Comparison of ENCODE assay signal across 2 cellular contexts in the genomic region with DNA sequence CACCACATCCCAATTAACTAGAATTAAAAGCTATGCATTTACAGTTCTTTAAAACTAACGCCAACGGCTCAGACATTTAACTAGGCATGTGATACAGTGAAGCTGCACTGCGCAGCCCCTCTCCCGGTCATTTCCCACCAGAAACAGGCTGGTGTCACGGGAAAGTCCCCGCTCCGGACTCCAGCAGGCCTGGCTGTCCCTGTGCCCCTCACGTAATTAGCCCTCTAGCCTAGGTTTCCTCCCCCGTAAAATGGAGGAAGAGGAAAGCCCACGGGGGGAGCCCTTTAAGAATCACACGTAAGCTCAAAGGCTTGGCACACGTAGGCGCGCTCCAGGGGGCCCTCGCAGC.
TF ChIP-seq lines count a peak whose summit lies in the region.

No MANE protein-coding gene starts in this region.

TF ChIP-seq in IMR-90, 13 proteins besides CTCF, POLR2A, EP300 and RAD21:
- TF ChIP-seq MAFK (IDR thresholded peaks at IDR 0.05; ENCODE audit: low read depth, low read length), result no peak
- no peak for TF ChIP-seq SMC3 (IDR thresholded peaks at IDR 0.05; ENCODE audit: low read depth, low read length)
- no peak for TF ChIP-seq MAZ (IDR thresholded peaks at IDR 0.05; ENCODE audit: borderline replicate concordance, low read depth, low read length)
- TF ChIP-seq, protein P1, sequence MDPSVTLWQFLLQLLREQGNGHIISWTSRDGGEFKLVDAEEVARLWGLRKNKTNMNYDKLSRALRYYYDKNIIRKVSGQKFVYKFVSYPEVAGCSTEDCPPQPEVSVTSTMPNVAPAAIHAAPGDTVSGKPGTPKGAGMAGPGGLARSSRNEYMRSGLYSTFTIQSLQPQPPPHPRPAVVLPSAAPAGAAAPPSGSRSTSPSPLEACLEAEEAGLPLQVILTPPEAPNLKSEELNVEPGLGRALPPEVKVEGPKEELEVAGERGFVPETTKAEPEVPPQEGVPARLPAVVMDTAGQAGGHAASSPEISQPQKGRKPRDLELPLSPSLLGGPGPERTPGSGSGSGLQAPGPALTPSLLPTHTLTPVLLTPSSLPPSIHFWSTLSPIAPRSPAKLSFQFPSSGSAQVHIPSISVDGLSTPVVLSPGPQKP (IDR thresholded peaks at IDR 0.05; ENCODE audit: borderline replicate concordance, low read depth, low read length), result no peak
- no peak for TF ChIP-seq RCOR1 (IDR thresholded peaks at IDR 0.05; ENCODE audit: insufficient replicate concordance, low read length)
- no peak for TF ChIP-seq CHD1 (IDR thresholded peaks at IDR 0.05; ENCODE audit: low read depth, low read length)
- TF ChIP-seq CEBPB (IDR thresholded peaks at IDR 0.05; ENCODE audit: low read depth, low read length), result no peak
- no peak for TF ChIP-seq BHLHE40 (IDR thresholded peaks at IDR 0.05; ENCODE audit: low read depth, low read length)
- TF ChIP-seq MXI1 (IDR thresholded peaks at IDR 0.05; ENCODE audit: borderline replicate concordance, low read depth, low read length), result no peak
- TF ChIP-seq RFX5 (IDR thresholded peaks at IDR 0.05; ENCODE audit: low read depth, low read length), result no peak
- no peak for TF ChIP-seq FOS (IDR thresholded peaks at IDR 0.05; ENCODE audit: low read depth, low read length)
- TF ChIP-seq, protein P2, sequence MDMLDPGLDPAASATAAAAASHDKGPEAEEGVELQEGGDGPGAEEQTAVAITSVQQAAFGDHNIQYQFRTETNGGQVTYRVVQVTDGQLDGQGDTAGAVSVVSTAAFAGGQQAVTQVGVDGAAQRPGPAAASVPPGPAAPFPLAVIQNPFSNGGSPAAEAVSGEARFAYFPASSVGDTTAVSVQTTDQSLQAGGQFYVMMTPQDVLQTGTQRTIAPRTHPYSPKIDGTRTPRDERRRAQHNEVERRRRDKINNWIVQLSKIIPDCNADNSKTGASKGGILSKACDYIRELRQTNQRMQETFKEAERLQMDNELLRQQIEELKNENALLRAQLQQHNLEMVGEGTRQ (IDR thresholded peaks at IDR 0.05; ENCODE audit: low read depth, low read length), result no peak
- no peak for TF ChIP-seq NFE2L2 (IDR thresholded peaks at IDR 0.05; ENCODE audit: low read depth, low read length)

TF ChIP-seq in neural cell, 6 proteins besides CTCF, POLR2A, EP300 and RAD21:
- TF ChIP-seq EZH2 (IDR thresholded peaks at IDR 0.05; ENCODE audit: borderline replicate concordance, insufficient read depth, low read length, poor library complexity, severe bottlenecking) (no peak), MXI1 (conservative IDR thresholded peaks at IDR 0.05; ENCODE audit: poor library complexity, severe bottlenecking) (no peak), TAF1 (IDR thresholded peaks at IDR 0.05; ENCODE audit: low read depth) (no peak), POLR2AphosphoS5 (IDR thresholded peaks at IDR 0.05) (no peak), SMC3 (conservative IDR thresholded peaks at IDR 0.05; ENCODE audit: poor library complexity) (no peak)
- TF ChIP-seq, protein P3, sequence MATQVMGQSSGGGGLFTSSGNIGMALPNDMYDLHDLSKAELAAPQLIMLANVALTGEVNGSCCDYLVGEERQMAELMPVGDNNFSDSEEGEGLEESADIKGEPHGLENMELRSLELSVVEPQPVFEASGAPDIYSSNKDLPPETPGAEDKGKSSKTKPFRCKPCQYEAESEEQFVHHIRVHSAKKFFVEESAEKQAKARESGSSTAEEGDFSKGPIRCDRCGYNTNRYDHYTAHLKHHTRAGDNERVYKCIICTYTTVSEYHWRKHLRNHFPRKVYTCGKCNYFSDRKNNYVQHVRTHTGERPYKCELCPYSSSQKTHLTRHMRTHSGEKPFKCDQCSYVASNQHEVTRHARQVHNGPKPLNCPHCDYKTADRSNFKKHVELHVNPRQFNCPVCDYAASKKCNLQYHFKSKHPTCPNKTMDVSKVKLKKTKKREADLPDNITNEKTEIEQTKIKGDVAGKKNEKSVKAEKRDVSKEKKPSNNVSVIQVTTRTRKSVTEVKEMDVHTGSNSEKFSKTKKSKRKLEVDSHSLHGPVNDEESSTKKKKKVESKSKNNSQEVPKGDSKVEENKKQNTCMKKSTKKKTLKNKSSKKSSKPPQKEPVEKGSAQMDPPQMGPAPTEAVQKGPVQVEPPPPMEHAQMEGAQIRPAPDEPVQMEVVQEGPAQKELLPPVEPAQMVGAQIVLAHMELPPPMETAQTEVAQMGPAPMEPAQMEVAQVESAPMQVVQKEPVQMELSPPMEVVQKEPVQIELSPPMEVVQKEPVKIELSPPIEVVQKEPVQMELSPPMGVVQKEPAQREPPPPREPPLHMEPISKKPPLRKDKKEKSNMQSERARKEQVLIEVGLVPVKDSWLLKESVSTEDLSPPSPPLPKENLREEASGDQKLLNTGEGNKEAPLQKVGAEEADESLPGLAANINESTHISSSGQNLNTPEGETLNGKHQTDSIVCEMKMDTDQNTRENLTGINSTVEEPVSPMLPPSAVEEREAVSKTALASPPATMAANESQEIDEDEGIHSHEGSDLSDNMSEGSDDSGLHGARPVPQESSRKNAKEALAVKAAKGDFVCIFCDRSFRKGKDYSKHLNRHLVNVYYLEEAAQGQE (IDR thresholded peaks at IDR 0.05; ENCODE audit: borderline replicate concordance), result no peak
